ENCODE assay signal across 9 cellular contexts in genomic region chr11:56624661-56625110, GRCh38. TPM values are rescaled to one million over a fixed set of nuclear protein-coding genes. Genes with fewer than 3 reads are reported as not detected.
DNase-seq lines count a peak whose midpoint lies in the region; ATAC-seq and TF ChIP-seq lines count a peak whose summit lies in the region.
"Had no signal": no experiment of that assay in that cellular context is flagged by ENCODE, and none has a peak within 500 bp of the region (broad histone marks: within the 10 kb centered on the region; RNA-seq: fewer than 3 reads in every experiment).

No MANE protein-coding gene starts in this region.

- peaks cover 4% of the 10 kb centered on the region; the same call in 1 of the 2 replicates for H3K4me1 ChIP-seq in iPS-20b (ENCODE audit: insufficient read depth, low read length)
- no peaks in the 10 kb centered on the region for H3K4me1 ChIP-seq in aorta (ENCODE audit: control insufficient read depth in 1 of 2, insufficient read depth in 2 of 2, low read length in 2 of 2)
- no peaks in the 10 kb centered on the region for H3K4me1 ChIP-seq in gastroesophageal sphincter

- H3K27ac ChIP-seq in iPS-20b (ENCODE audit: low read length) = peak overlapping the region; percentile 49
- no peak overlapping the region for H3K27ac ChIP-seq in aorta (ENCODE audit: low read depth in 1 of 2, low read length in 2 of 2)
- H3K27ac ChIP-seq in gastroesophageal sphincter = no peak overlapping the region

- no peak for TF ChIP-seq EP300 in gastroesophageal sphincter (IDR thresholded peaks at IDR 0.05)

- no peak overlapping the region for H3K4me3 Mint-ChIP-seq in activated T-cell treated with anti-CD3 and anti-CD28 coated beads, Interleukin-2, amount 50 U/mL, for 72 hours

- H3K9me3 Mint-ChIP-seq in activated T-cell treated with anti-CD3 and anti-CD28 coated beads, Interleukin-2, amount 50 U/mL, for 72 hours = peaks cover 4 to 7% of the 10 kb centered on the region in 2 donors

- WGBS in aorta, 2 donors = 2 to 6% methylated on average over 3 of the region's 3 CpGs
- WGBS in gastroesophageal sphincter (ENCODE audit: low coverage in 1 of 2), 2 donors = 2% methylated on average over 3 of the region's 3 CpGs

- peak in 1 of 4 experiments; percentile 36 for TF ChIP-seq CTCF in gastroesophageal sphincter (IDR thresholded peaks at IDR 0.05)

- no peaks in the 10 kb centered on the region for H3K4me1 Mint-ChIP-seq in activated T-cell treated with anti-CD3 and anti-CD28 coated beads, Interleukin-2, amount 50 U/mL, for 72 hours (ENCODE audit: low read depth)

- H3K4me3 ChIP-seq in iPS-20b (ENCODE audit: low read length) = no peak overlapping the region
- H3K4me3 ChIP-seq in aorta (ENCODE audit: low read length in 2 of 2) = no peak overlapping the region
- H3K4me3 ChIP-seq in gastroesophageal sphincter = no peak overlapping the region

- H3K27me3 ChIP-seq in iPS-20b (ENCODE audit: insufficient read depth, low read length) = no peaks in the 10 kb centered on the region
- H3K27me3 ChIP-seq in aorta (ENCODE audit: control insufficient read depth in 1 of 2, insufficient read depth in 2 of 2, low read length in 1 of 2) = no peaks in the 10 kb centered on the region
- no peaks in the 10 kb centered on the region for H3K27me3 ChIP-seq in gastroesophageal sphincter

- H3K36me3 ChIP-seq in iPS-20b (ENCODE audit: insufficient read depth, low read depth, low read length) (no peaks in the 10 kb centered on the region), aorta (ENCODE audit: control insufficient read depth in 1 of 2, insufficient read depth in 2 of 2, low read length in 1 of 2) (no peaks in the 10 kb centered on the region), gastroesophageal sphincter (no peaks in the 10 kb centered on the region)

- H3K36me3 Mint-ChIP-seq in activated T-cell treated with anti-CD3 and anti-CD28 coated beads, Interleukin-2, amount 50 U/mL, for 72 hours (ENCODE audit: insufficient read depth in 2 of 2) = peaks cover 0 to 1% of the 10 kb centered on the region in 2 donors

- ATAC-seq in activated T-cell treated with anti-CD3 and anti-CD28 coated beads, Interleukin-2, amount 50 U/mL, for 72 hours (replicated peaks in 1 of 2) = peak; percentile 48 to 53
- ATAC-seq in aorta (ENCODE audit: low FRiP score) (peak; percentile 41), gastroesophageal sphincter (no peak)

- no peak for TF ChIP-seq POLR2A in gastroesophageal sphincter (IDR thresholded peaks at IDR 0.05)

- intact Hi-C loops in aorta (cut with DNase I) = loop anchor here (2.0 to 5.0 kb wide), 2 partner anchors 158 kb away; no protein-coding TSS in a partner anchor

- no peaks in the 10 kb centered on the region for H3K9me3 ChIP-seq in iPS-20b (ENCODE audit: insufficient read depth, low read depth, low read length)
- H3K9me3 ChIP-seq in aorta (ENCODE audit: control insufficient read depth, low read length) = no peaks in the 10 kb centered on the region
- H3K9me3 ChIP-seq in gastroesophageal sphincter = no peaks in the 10 kb centered on the region

- no peak overlapping the region for H3K9ac ChIP-seq in iPS-20b (ENCODE audit: low read depth, low read length)

- no peak overlapping the region for H3K27ac Mint-ChIP-seq in activated T-cell treated with anti-CD3 and anti-CD28 coated beads, Interleukin-2, amount 50 U/mL, for 72 hours

- no peaks in the 10 kb centered on the region for H3K27me3 Mint-ChIP-seq in activated T-cell treated with anti-CD3 and anti-CD28 coated beads, Interleukin-2, amount 50 U/mL, for 72 hours (ENCODE audit: low read depth)

- DNase-seq in activated T-cell treated with anti-CD3 and anti-CD28 coated beads, Interleukin-2, amount 50 U/mL, for 72 hours = no peak
- no peak for DNase-seq in activated T-cell treated with anti-CD3 and anti-CD28 coated beads, Interleukin-2, amount 50 U/mL, for 1 hour
- peak; percentile 11 for DNase-seq in HS-27A (ENCODE audit: low read depth)
- peak; percentile 65 to 82 for DNase-seq in SW 1271 (lab: John Stamatoyannopoulos, UW)
- DNase-seq in aorta = no peak
- DNase-seq in dedifferentiated amniotic fluid mesenchymal stem cell (ENCODE audit: extremely low spot score) = no peak

RNA-seq across cellular contexts. Expression of gene OR5M1, which starts 10.0 kb away (rescaled TPM):
- not detected for total RNA-seq in activated T-cell treated with anti-CD3 and anti-CD28 coated beads, Interleukin-2, amount 50 U/mL, for 72 hours
- total RNA-seq in aorta (not detected), gastroesophageal sphincter (under 1 TPM in 1 of 4 donors, not detected in 3; 0.08 TPM)
- polyA plus RNA-seq in aorta = not detected
- polyA plus RNA-seq: adipose tissue had no signal

RNA-seq across cellular contexts. Expression of gene OR5AP2, which starts 17.6 kb away (rescaled TPM):
- not detected for total RNA-seq in activated T-cell treated with anti-CD3 and anti-CD28 coated beads, Interleukin-2, amount 50 U/mL, for 72 hours
- total RNA-seq in aorta (not detected), gastroesophageal sphincter (not detected)
- polyA plus RNA-seq in aorta = not detected
- polyA plus RNA-seq: adipose tissue had no signal

RNA-seq across cellular contexts. Expression of gene OR5AR1, which starts 38.8 kb away (rescaled TPM):
- not detected for total RNA-seq in activated T-cell treated with anti-CD3 and anti-CD28 coated beads, Interleukin-2, amount 50 U/mL, for 72 hours
- total RNA-seq in aorta = not detected
- not detected for polyA plus RNA-seq in aorta
- not detected for total RNA-seq in gastroesophageal sphincter
- polyA plus RNA-seq: adipose tissue had no signal

RNA-seq across cellular contexts. Expression of gene OR5M10, which starts 47.2 kb away (rescaled TPM):
- not detected for total RNA-seq in activated T-cell treated with anti-CD3 and anti-CD28 coated beads, Interleukin-2, amount 50 U/mL, for 72 hours
- total RNA-seq in aorta (not detected), gastroesophageal sphincter (not detected)
- not detected for polyA plus RNA-seq in aorta
- polyA plus RNA-seq: adipose tissue had no signal

Comparison
In these comparisons a context has a peak if more than half of its experiments do, and no peak if none do; other contexts are left out.
1. DNase-seq: peak in HS-27A (single experiment) and SW 1271 (2 of 2); none in activated T-cell treated with anti-CD3 and anti-CD28 coated beads, Interleukin-2, amount 50 U/mL, for 72 hours (0 of 2), activated T-cell treated with anti-CD3 and anti-CD28 coated beads, Interleukin-2, amount 50 U/mL, for 1 hour (single experiment), aorta (0 of 2) and dedifferentiated amniotic fluid mesenchymal stem cell (single experiment).